ENCODE assay signal across 1 cellular context in the genomic region with DNA sequence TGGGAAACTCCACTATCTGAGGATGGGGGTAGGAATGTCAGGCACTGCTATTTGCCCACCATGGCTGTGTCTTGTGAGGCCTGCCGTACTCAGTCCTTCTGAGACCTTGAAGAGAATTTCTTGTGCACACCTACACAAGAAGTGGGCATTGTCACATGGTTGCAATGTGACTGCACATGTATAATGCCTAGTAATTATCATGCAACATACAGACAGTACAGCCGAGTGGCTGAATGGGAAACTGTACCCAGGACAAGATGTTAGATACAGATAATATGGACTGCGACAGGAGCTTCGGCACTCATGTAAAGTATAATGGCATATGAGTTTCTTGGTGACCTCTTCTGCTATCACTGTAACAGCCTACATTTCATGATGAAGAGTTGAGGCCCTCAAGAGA.
TF ChIP-seq lines count a peak whose summit lies in the region.

No MANE protein-coding gene starts in this region.

TF ChIP-seq in K562, 482 proteins besides CTCF, POLR2A, EP300 and RAD21:
- TF ChIP-seq PHTF2 (CRISPR knock-in tag; IDR thresholded peaks at IDR 0.05) (no peak), CBFA2T3 (IDR thresholded peaks at IDR 0.05) (peak; percentile 27; the same call in 1 of the 2 replicates), HEY1 (CRISPR knock-in tag; IDR thresholded peaks at IDR 0.05; ENCODE audit: borderline replicate concordance) (no peak), GATA2 (CRISPR knock-in tag; IDR thresholded peaks at IDR 0.05) (0 out of 2 replicates have a peak, but pooled peaks have one; percentile 25), ZBED1 (IDR thresholded peaks at IDR 0.05) (no peak), TEAD4 (IDR thresholded peaks at IDR 0.05; ENCODE audit: low read length) (0 out of 2 replicates have a peak, but pooled peaks have one; percentile 10), TEAD4 (CRISPR knock-in tag; IDR thresholded peaks at IDR 0.05; ENCODE audit: borderline replicate concordance) (no peak), KDM1A (IDR thresholded peaks at IDR 0.05) (0 out of 4 replicates have a peak, but pooled peaks of 1 of the 2 experiments have one; percentile 1), RAD51 (IDR thresholded peaks at IDR 0.05; ENCODE audit: borderline replicate concordance, low read depth) (no peak), SP2 (IDR thresholded peaks at IDR 0.05; ENCODE audit: extremely low read depth, low read depth, low read length, poor library complexity, severe bottlenecking) (no peak), ZNF507 (tag; conservative IDR thresholded peaks at IDR 0.05) (no peak), GATAD2B (IDR thresholded peaks at IDR 0.05; ENCODE audit: borderline replicate concordance) (no peak)
- TF ChIP-seq, protein P1, sequence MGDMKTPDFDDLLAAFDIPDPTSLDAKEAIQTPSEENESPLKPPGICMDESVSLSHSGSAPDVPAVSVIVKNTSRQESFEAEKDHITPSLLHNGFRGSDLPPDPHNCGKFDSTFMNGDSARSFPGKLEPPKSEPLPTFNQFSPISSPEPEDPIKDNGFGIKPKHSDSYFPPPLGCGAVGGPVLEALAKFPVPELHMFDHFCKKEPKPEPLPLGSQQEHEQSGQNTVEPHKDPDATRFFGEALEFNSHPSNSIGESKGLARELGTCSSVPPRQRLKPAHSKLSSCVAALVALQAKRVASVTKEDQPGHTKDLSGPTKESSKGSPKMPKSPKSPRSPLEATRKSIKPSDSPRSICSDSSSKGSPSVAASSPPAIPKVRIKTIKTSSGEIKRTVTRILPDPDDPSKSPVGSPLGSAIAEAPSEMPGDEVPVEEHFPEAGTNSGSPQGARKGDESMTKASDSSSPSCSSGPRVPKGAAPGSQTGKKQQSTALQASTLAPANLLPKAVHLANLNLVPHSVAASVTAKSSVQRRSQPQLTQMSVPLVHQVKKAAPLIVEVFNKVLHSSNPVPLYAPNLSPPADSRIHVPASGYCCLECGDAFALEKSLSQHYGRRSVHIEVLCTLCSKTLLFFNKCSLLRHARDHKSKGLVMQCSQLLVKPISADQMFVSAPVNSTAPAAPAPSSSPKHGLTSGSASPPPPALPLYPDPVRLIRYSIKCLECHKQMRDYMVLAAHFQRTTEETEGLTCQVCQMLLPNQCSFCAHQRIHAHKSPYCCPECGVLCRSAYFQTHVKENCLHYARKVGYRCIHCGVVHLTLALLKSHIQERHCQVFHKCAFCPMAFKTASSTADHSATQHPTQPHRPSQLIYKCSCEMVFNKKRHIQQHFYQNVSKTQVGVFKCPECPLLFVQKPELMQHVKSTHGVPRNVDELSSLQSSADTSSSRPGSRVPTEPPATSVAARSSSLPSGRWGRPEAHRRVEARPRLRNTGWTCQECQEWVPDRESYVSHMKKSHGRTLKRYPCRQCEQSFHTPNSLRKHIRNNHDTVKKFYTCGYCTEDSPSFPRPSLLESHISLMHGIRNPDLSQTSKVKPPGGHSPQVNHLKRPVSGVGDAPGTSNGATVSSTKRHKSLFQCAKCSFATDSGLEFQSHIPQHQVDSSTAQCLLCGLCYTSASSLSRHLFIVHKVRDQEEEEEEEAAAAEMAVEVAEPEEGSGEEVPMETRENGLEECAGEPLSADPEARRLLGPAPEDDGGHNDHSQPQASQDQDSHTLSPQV (IDR thresholded peaks at IDR 0.05): peak; percentile 65; the same call in 1 of the 2 replicates
- TF ChIP-seq, protein P2, sequence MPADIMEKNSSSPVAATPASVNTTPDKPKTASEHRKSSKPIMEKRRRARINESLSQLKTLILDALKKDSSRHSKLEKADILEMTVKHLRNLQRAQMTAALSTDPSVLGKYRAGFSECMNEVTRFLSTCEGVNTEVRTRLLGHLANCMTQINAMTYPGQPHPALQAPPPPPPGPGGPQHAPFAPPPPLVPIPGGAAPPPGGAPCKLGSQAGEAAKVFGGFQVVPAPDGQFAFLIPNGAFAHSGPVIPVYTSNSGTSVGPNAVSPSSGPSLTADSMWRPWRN (IDR thresholded peaks at IDR 0.05; ENCODE audit: low read depth): no peak
- TF ChIP-seq, protein P3, sequence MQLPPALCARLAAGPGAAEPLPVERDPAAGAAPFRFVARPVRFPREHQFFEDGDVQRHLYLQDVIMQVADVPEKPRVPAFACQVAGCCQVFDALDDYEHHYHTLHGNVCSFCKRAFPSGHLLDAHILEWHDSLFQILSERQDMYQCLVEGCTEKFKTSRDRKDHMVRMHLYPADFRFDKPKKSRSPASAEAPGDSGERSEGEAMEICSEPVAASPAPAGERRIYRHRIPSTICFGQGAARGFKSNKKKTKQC (CRISPR knock-in tag; IDR thresholded peaks at IDR 0.05): no peak
- TF ChIP-seq, protein P4, sequence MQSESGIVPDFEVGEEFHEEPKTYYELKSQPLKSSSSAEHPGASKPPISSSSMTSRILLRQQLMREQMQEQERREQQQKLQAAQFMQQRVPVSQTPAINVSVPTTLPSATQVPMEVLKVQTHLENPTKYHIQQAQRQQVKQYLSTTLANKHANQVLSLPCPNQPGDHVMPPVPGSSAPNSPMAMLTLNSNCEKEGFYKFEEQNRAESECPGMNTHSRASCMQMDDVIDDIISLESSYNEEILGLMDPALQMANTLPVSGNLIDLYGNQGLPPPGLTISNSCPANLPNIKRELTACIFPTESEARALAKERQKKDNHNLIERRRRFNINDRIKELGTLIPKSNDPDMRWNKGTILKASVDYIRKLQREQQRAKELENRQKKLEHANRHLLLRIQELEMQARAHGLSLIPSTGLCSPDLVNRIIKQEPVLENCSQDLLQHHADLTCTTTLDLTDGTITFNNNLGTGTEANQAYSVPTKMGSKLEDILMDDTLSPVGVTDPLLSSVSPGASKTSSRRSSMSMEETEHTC (IDR thresholded peaks at IDR 0.05): no peak
- TF ChIP-seq, protein P5, sequence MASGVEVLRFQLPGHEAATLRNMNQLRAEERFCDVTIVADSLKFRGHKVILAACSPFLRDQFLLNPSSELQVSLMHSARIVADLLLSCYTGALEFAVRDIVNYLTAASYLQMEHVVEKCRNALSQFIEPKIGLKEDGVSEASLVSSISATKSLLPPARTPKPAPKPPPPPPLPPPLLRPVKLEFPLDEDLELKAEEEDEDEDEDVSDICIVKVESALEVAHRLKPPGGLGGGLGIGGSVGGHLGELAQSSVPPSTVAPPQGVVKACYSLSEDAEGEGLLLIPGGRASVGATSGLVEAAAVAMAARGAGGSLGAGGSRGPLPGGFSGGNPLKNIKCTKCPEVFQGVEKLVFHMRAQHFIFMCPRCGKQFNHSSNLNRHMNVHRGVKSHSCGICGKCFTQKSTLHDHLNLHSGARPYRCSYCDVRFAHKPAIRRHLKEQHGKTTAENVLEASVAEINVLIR (CRISPR knock-in tag; IDR thresholded peaks at IDR 0.05): no peak
- TF ChIP-seq, protein P6, sequence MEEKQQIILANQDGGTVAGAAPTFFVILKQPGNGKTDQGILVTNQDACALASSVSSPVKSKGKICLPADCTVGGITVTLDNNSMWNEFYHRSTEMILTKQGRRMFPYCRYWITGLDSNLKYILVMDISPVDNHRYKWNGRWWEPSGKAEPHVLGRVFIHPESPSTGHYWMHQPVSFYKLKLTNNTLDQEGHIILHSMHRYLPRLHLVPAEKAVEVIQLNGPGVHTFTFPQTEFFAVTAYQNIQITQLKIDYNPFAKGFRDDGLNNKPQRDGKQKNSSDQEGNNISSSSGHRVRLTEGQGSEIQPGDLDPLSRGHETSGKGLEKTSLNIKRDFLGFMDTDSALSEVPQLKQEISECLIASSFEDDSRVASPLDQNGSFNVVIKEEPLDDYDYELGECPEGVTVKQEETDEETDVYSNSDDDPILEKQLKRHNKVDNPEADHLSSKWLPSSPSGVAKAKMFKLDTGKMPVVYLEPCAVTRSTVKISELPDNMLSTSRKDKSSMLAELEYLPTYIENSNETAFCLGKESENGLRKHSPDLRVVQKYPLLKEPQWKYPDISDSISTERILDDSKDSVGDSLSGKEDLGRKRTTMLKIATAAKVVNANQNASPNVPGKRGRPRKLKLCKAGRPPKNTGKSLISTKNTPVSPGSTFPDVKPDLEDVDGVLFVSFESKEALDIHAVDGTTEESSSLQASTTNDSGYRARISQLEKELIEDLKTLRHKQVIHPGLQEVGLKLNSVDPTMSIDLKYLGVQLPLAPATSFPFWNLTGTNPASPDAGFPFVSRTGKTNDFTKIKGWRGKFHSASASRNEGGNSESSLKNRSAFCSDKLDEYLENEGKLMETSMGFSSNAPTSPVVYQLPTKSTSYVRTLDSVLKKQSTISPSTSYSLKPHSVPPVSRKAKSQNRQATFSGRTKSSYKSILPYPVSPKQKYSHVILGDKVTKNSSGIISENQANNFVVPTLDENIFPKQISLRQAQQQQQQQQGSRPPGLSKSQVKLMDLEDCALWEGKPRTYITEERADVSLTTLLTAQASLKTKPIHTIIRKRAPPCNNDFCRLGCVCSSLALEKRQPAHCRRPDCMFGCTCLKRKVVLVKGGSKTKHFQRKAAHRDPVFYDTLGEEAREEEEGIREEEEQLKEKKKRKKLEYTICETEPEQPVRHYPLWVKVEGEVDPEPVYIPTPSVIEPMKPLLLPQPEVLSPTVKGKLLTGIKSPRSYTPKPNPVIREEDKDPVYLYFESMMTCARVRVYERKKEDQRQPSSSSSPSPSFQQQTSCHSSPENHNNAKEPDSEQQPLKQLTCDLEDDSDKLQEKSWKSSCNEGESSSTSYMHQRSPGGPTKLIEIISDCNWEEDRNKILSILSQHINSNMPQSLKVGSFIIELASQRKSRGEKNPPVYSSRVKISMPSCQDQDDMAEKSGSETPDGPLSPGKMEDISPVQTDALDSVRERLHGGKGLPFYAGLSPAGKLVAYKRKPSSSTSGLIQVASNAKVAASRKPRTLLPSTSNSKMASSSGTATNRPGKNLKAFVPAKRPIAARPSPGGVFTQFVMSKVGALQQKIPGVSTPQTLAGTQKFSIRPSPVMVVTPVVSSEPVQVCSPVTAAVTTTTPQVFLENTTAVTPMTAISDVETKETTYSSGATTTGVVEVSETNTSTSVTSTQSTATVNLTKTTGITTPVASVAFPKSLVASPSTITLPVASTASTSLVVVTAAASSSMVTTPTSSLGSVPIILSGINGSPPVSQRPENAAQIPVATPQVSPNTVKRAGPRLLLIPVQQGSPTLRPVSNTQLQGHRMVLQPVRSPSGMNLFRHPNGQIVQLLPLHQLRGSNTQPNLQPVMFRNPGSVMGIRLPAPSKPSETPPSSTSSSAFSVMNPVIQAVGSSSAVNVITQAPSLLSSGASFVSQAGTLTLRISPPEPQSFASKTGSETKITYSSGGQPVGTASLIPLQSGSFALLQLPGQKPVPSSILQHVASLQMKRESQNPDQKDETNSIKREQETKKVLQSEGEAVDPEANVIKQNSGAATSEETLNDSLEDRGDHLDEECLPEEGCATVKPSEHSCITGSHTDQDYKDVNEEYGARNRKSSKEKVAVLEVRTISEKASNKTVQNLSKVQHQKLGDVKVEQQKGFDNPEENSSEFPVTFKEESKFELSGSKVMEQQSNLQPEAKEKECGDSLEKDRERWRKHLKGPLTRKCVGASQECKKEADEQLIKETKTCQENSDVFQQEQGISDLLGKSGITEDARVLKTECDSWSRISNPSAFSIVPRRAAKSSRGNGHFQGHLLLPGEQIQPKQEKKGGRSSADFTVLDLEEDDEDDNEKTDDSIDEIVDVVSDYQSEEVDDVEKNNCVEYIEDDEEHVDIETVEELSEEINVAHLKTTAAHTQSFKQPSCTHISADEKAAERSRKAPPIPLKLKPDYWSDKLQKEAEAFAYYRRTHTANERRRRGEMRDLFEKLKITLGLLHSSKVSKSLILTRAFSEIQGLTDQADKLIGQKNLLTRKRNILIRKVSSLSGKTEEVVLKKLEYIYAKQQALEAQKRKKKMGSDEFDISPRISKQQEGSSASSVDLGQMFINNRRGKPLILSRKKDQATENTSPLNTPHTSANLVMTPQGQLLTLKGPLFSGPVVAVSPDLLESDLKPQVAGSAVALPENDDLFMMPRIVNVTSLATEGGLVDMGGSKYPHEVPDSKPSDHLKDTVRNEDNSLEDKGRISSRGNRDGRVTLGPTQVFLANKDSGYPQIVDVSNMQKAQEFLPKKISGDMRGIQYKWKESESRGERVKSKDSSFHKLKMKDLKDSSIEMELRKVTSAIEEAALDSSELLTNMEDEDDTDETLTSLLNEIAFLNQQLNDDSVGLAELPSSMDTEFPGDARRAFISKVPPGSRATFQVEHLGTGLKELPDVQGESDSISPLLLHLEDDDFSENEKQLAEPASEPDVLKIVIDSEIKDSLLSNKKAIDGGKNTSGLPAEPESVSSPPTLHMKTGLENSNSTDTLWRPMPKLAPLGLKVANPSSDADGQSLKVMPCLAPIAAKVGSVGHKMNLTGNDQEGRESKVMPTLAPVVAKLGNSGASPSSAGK (IDR thresholded peaks at IDR 0.05): peak; percentile 35; the same call in 1 of the 2 replicates
